In the genomic region with DNA sequence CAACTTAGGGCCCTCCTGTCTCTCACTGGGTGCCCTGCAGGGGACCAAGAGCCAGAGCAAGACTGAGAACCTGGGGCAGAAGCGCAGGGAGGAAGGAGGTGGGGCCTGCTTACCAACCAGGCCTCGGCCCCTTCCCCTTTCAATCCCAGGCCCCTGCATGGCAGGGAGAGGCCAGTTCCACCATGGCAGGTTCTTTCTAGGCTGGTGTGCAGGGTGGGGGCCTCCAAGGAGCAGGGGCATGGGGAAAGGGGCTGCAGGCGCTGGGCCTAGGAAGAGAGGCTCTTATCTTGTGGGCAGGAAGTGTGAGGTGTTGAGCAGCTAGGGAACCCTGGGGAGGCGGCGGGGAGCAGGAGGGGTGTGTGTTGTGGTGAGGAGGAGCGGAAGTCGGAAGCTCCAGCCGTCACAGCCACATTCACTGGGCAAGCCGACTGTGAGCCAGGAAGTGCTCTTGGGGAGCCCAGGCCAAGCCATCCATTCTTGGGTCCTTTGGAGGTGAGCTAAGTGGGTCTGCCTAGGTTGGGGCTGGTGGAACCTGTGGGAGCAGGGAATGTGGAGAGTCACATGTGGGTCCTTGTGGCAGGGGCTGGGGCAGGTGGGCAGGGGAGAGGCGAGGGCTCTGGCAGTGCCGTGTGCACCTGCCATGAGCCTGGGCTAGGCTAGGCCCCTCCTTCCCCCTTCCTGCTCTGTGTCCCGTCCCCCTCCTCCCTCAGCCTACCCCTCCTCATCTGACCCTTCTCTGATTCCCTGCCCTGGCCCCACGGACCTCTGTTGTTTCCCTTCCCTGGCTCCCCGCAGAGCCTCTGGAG, we compare ENCODE assay signal across 8 cellular contexts. TPM values are rescaled to one million over a fixed set of nuclear protein-coding genes. Genes with fewer than 3 reads are reported as not detected.
A peak's percentile ranks its signal among the peaks of the same experiment; 100 is the strongest.
DNase-seq lines count a peak whose midpoint lies in the region; ATAC-seq and TF ChIP-seq lines count a peak whose summit lies in the region.

Gene PSD4 (plus strand): TSS at position 409 of the 806 bp plus-strand sequence. CDS start 8,486 bp downstream, outside the sequence.

- H3K4me1 Mint-ChIP-seq in Caco-2 (ENCODE audit: low read depth, unreplicated experiment): peaks cover 5% of the 10 kb centered on the region

- TF ChIP-seq CTCF in Caco-2 (IDR thresholded peaks at IDR 0.05; ENCODE audit: insufficient read depth in 1 of 2, low read depth in 1 of 2, low read length in 1 of 2, severe bottlenecking in 1 of 2, unreplicated experiment in 1 of 2) (no peak), spleen (IDR thresholded peaks at IDR 0.05 in 8 of 11, conservative IDR thresholded peaks at IDR 0.05 in 3 of 11) (peak in 2 of 11 experiments; percentile 8 to 33)

- no peak for DNase-seq in Caco-2
- peak; percentile 96 for DNase-seq in KBM-7
- DNase-seq in activated CD4-positive, alpha-beta T cell treated with anti-CD3 and anti-CD28 coated beads, Interleukin-2, amount 50 U/mL, for 24 hours (ENCODE audit: low read depth in 1 of 2, low spot score in 1 of 2): peak; percentile 64 to 83
- peak; percentile 97 for DNase-seq in spleen
- DNase-seq in SHP77 (lab: John Stamatoyannopoulos, UW): no peak
- DNase-seq in ecto neural progenitor cell (ENCODE audit: low spot score): no peak

- BruUV-seq in Caco-2 (replicated peaks; lab: Mats Ljungman, UMichigan): no TSS peak

- H3K27me3 Mint-ChIP-seq in Caco-2 (ENCODE audit: insufficient read depth, unreplicated experiment): no peaks in the 10 kb centered on the region

- intact Hi-C loops in Caco-2 (cut with micrococcal nuclease; ENCODE audit: unreplicated experiment): no loop called here
- intact Hi-C loops in spleen (cut with DNase I; ENCODE audit: low total_unique reads): no loop called here

- ATAC-seq in GM21423 (IDR thresholded peaks at IDR 0.05; ENCODE audit: unreplicated experiment) (peak; percentile 74), esophagus mucosa (peak; percentile 61)

- CTCF ChIA-PET in Caco-2 (lab: Charles Lee): interaction anchor here (1.1 to 2.0 kb wide), 4 partner anchors 18 to 37 kb away, joined by 3 to 9 read pairs (median 6); no protein-coding TSS in a partner anchor

- no peak within 1 kb of the TSS for H3K27ac Mint-ChIP-seq in Caco-2 (ENCODE audit: unreplicated experiment)

- peak within 1 kb of the TSS; percentile 68 to 95 (median 87) for H3K27ac ChIP-seq in spleen

- no peaks in the 10 kb centered on the region for H3K27me3 ChIP-seq in Caco-2 (replicated peaks; ENCODE audit: control insufficient read depth, insufficient read depth, low read length)
- H3K27me3 ChIP-seq in spleen (replicated peaks in 1 of 7): no peaks in the 10 kb centered on the region

- POLR2A ChIA-PET in Caco-2 (lab: Charles Lee): no interaction called here

- H3K4me1 ChIP-seq in Caco-2 (0 out of 2 replicates have a peak, but pooled peaks cover 3% of the 10 kb centered on the region), spleen (peaks cover 41 to 100% (median 69%) of the 10 kb centered on the region in 6 donors)

- H3K4me3 ChIP-seq in Caco-2 (ENCODE audit: low read depth, low read length) (no peak within 1 kb of the TSS), spleen (peak within 1 kb of the TSS; percentile 53 to 88 (median 62))

- TF ChIP-seq POLR2A in spleen (IDR thresholded peaks at IDR 0.05): peak in 1 of 3 donors; percentile 6

- in situ Hi-C loops in KBM-7 (cut with MboI; ENCODE audit: low pct_unique_long_range_greater_than_20kb, low sequenced_read_pairs): no loop called here

- no peaks in the 10 kb centered on the region for H3K9me3 ChIP-seq in Caco-2
- no peaks in the 10 kb centered on the region for H3K9me3 ChIP-seq in spleen

- 18 to 49% (median 26%) methylated on average over 13 to 14 of the region's 14 CpGs for WGBS in spleen, 5 donors

- H3K36me3 Mint-ChIP-seq in Caco-2 (ENCODE audit: insufficient read depth, unreplicated experiment): no peaks in the 10 kb centered on the region

- no peaks in the 10 kb centered on the region for H3K9me3 Mint-ChIP-seq in Caco-2 (ENCODE audit: unreplicated experiment)

- 0 out of 2 replicates have a peak, but pooled peaks cover 2% of the 10 kb centered on the region for H3K36me3 ChIP-seq in Caco-2 (ENCODE audit: control insufficient read depth, insufficient read depth, low read length)
- H3K36me3 ChIP-seq in spleen: peaks cover 0 to 22% (median 0%) of the 10 kb centered on the region in 6 donors

- H3K4me3 Mint-ChIP-seq in Caco-2 (ENCODE audit: unreplicated experiment): no peak within 1 kb of the TSS

RNA-seq across cellular contexts. Expression of gene PSD4, which starts in this region (rescaled TPM):
- total RNA-seq in Caco-2 (2022) (15.5 and 18.7 TPM in 2 replicates), esophagus mucosa (38.6 TPM), spleen (100 to 1,000 TPM in 4 of 7 donors, 10 to 100 TPM in 3; 73.1 to 154 (median 106) TPM)
- 10 to 100 TPM; 43.9 to 75.8 (median 74.3) TPM for polyA plus RNA-seq in spleen

Comparison
In these comparisons a context has a peak if more than half of its experiments do, and no peak if none do; other contexts are left out.
1. DNase-seq: peak in KBM-7 (single experiment), activated CD4-positive, alpha-beta T cell treated with anti-CD3 and anti-CD28 coated beads, Interleukin-2, amount 50 U/mL, for 24 hours (2 of 2) and spleen (single experiment); none in Caco-2 (0 of 2), SHP77 (0 of 2) and ecto neural progenitor cell (single experiment).